In the genomic region with DNA sequence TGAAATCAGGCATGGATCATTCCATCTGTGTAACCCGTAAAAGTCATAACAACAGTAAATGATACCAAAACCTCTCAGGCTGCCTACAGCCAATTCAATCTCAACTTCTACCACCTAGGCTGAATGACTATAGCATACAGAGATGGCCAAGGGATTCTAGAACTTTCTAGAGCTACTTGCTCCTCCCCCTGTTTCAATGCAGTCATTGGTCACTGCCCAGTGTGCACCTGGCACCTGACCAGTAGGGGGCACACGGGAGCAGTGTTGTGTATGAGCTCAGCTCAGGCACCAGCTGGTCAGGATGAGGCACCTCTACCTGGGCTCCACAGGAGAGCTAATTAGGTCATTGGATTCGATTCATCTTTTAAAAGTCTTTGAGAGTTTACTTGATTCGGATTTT, we compare ENCODE assay signal across 9 cellular contexts.
DNase-seq lines count a peak whose midpoint lies in the region; ATAC-seq and TF ChIP-seq lines count a peak whose summit lies in the region.
"Had no signal": no experiment of that assay in that cellular context is flagged by ENCODE, and none has a peak within 500 bp of the region (broad histone marks: within the 10 kb centered on the region; RNA-seq: fewer than 3 reads in every experiment).

No MANE protein-coding gene starts in this region.

- POLR2A ChIA-PET in CD8-positive, alpha-beta memory T cell (lab: Charles Lee), result interaction anchor here (1.0 kb wide), 1 partner anchor 85 kb away, joined by 3 read pairs; no protein-coding TSS in a partner anchor

- no peak overlapping the region for H3K27ac ChIP-seq in CD8-positive, alpha-beta memory T cell (ENCODE audit: low read depth, low read length)

- peak; percentile 45 for ATAC-seq in GM18868 (IDR thresholded peaks at IDR 0.05; ENCODE audit: unreplicated experiment)
- peak; percentile 57 for ATAC-seq in HG03457 (IDR thresholded peaks at IDR 0.05; ENCODE audit: unreplicated experiment)
- ATAC-seq in T-helper 17 cell, result peak; percentile 77

- peak; percentile 51 for TF ChIP-seq CTCF in osteocyte (IDR thresholded peaks at IDR 0.05)

- peak in 3 of 5 donors; percentile 14 to 63 (median 17) for DNase-seq in CD8-positive, alpha-beta memory T cell
- peak in 2 of 3 donors; percentile 18 to 26 for DNase-seq in T-helper 17 cell
- peak; percentile 16 for DNase-seq in cerebellar cortex (ENCODE audit: low spot score)
- no peak for DNase-seq in osteocyte (ENCODE audit: extremely low spot score, unreplicated experiment)
- DNase-seq in superior temporal gyrus (ENCODE audit: extremely low spot score), result no peak
- DNase-seq in OCI-M2 (lab: John Stamatoyannopoulos, UW; ENCODE audit: unreplicated experiment), result no peak

- no peak overlapping the region for H3K27ac Mint-ChIP-seq in CD8-positive, alpha-beta memory T cell
- peak overlapping the region; percentile 6 for H3K27ac Mint-ChIP-seq in T-helper 17 cell
- no peak overlapping the region for H3K27ac Mint-ChIP-seq in osteocyte (ENCODE audit: unreplicated experiment)
- H3K27ac Mint-ChIP-seq: activated naive CD4-positive, alpha-beta T cell treated with anti-CD3 and anti-CD28 coated beads, Interleukin-2, amount 50 U/mL, for 24 hours had no signal

- H3K9me3 Mint-ChIP-seq in CD8-positive, alpha-beta memory T cell, result no peaks in the 10 kb centered on the region
- H3K9me3 Mint-ChIP-seq in osteocyte (ENCODE audit: unreplicated experiment), result no peaks in the 10 kb centered on the region
- H3K9me3 Mint-ChIP-seq: activated naive CD4-positive, alpha-beta T cell treated with anti-CD3 and anti-CD28 coated beads, Interleukin-2, amount 50 U/mL, for 24 hours had no signal

- H3K4me1 ChIP-seq in CD8-positive, alpha-beta memory T cell (ENCODE audit: insufficient read depth, low read length), result no peaks in the 10 kb centered on the region

- no peaks in the 10 kb centered on the region for H3K36me3 ChIP-seq in CD8-positive, alpha-beta memory T cell (ENCODE audit: insufficient read depth, low read length)

- H3K36me3 Mint-ChIP-seq in CD8-positive, alpha-beta memory T cell, result no peaks in the 10 kb centered on the region
- no peaks in the 10 kb centered on the region for H3K36me3 Mint-ChIP-seq in T-helper 17 cell (ENCODE audit: low read depth)
- H3K36me3 Mint-ChIP-seq in osteocyte (ENCODE audit: unreplicated experiment), result no peaks in the 10 kb centered on the region
- H3K36me3 Mint-ChIP-seq: activated naive CD4-positive, alpha-beta T cell treated with anti-CD3 and anti-CD28 coated beads, Interleukin-2, amount 50 U/mL, for 24 hours had no signal

- no peak overlapping the region for H3K4me3 ChIP-seq in CD8-positive, alpha-beta memory T cell (ENCODE audit: low read length)

- no peaks in the 10 kb centered on the region for H3K4me1 Mint-ChIP-seq in CD8-positive, alpha-beta memory T cell
- H3K4me1 Mint-ChIP-seq in T-helper 17 cell (peaks cover 9% of the 10 kb centered on the region), osteocyte (ENCODE audit: unreplicated experiment) (peaks cover 2% of the 10 kb centered on the region)
- H3K4me1 Mint-ChIP-seq: activated naive CD4-positive, alpha-beta T cell treated with anti-CD3 and anti-CD28 coated beads, Interleukin-2, amount 50 U/mL, for 24 hours had no signal

- H3K27me3 Mint-ChIP-seq in CD8-positive, alpha-beta memory T cell, result no peaks in the 10 kb centered on the region
- H3K27me3 Mint-ChIP-seq in T-helper 17 cell (no peaks in the 10 kb centered on the region), osteocyte (ENCODE audit: unreplicated experiment) (no peaks in the 10 kb centered on the region)

- CTCF ChIA-PET in CD8-positive, alpha-beta memory T cell (lab: Charles Lee), result interaction anchor here (1.1 to 1.7 kb wide), 6 partner anchors 9 to 129 kb away, joined by 3 to 6 read pairs (median 4); no protein-coding TSS in a partner anchor

- no peaks in the 10 kb centered on the region for H3K27me3 ChIP-seq in CD8-positive, alpha-beta memory T cell (ENCODE audit: insufficient read depth, low read length, poor library complexity, severe bottlenecking)

- H3K9me3 ChIP-seq in CD8-positive, alpha-beta memory T cell (ENCODE audit: low read length), result no peaks in the 10 kb centered on the region
- no peaks in the 10 kb centered on the region for H3K9me3 ChIP-seq in T-helper 17 cell (ENCODE audit: control insufficient read depth, low read length, poor library complexity, severe bottlenecking)

- no peak overlapping the region for H3K4me3 Mint-ChIP-seq in CD8-positive, alpha-beta memory T cell
- no peak overlapping the region for H3K4me3 Mint-ChIP-seq in T-helper 17 cell
- no peak overlapping the region for H3K4me3 Mint-ChIP-seq in osteocyte (ENCODE audit: unreplicated experiment)
- H3K4me3 Mint-ChIP-seq: activated naive CD4-positive, alpha-beta T cell treated with anti-CD3 and anti-CD28 coated beads, Interleukin-2, amount 50 U/mL, for 24 hours had no signal

Comparison
In these comparisons a context has a peak if more than half of its experiments do, and no peak if none do; other contexts are left out.
1. DNase-seq: peak in CD8-positive, alpha-beta memory T cell (3 of 5), T-helper 17 cell (2 of 3) and cerebellar cortex (single experiment); none in osteocyte (single experiment), superior temporal gyrus (single experiment) and OCI-M2 (single experiment).
2. Peak in every context shown above with its lines, with median percentiles within 50 percentile points of each other: ATAC-seq.